In genomic region chr19:45953676-45954075, GRCh38 we compare ENCODE assay signal across 17 cellular contexts. TPM values are rescaled to one million over a fixed set of nuclear protein-coding genes. Genes with fewer than 3 reads are reported as not detected.
DNase-seq lines count a peak whose midpoint lies in the region; ATAC-seq and TF ChIP-seq lines count a peak whose summit lies in the region.
"Had no signal": no experiment of that assay in that cellular context is flagged by ENCODE, and none has a peak within 500 bp of the region (broad histone marks: within the 10 kb centered on the region; RNA-seq: fewer than 3 reads in every experiment).

No MANE protein-coding gene starts in this region.

- TF ChIP-seq POLR2A in heart left ventricle (IDR thresholded peaks at IDR 0.05), result no peak

- TF ChIP-seq CTCF in heart left ventricle (IDR thresholded peaks at IDR 0.05) (no peak), WERI-Rb-1 (IDR thresholded peaks at IDR 0.05; ENCODE audit: low read depth, low read length) (no peak), epithelial cell of esophagus (IDR thresholded peaks at IDR 0.05; ENCODE audit: insufficient read depth, low read depth, low read length, missing control alignments) (no peak)

- H3K9me3 ChIP-seq in heart left ventricle (no peaks in the 10 kb centered on the region), WERI-Rb-1 (ENCODE audit: severe bottlenecking) (peaks cover 4% of the 10 kb centered on the region), subcutaneous abdominal adipose tissue (ENCODE audit: control insufficient read depth in 5 of 5, low read length in 5 of 5) (no peaks in the 10 kb centered on the region)

- peaks cover 0 to 16% (median 0%) of the 10 kb centered on the region in 9 donors for H3K36me3 ChIP-seq in heart left ventricle
- H3K36me3 ChIP-seq in WERI-Rb-1, result peaks cover 25% of the 10 kb centered on the region
- peaks cover 0 to 10% (median 2%) of the 10 kb centered on the region in 5 donors for H3K36me3 ChIP-seq in subcutaneous abdominal adipose tissue (ENCODE audit: control insufficient read depth in 5 of 5, insufficient read depth in 5 of 5, low read length in 5 of 5)
- H3K36me3 ChIP-seq: stomach had no signal

- intact Hi-C loops in heart left ventricle (cut with DNase I) (no loop called here), cardiac septum (cut with DNase I) (no loop called here)

- H3K4me1 ChIP-seq in heart left ventricle (peaks cover 0 to 45% (median 25%) of the 10 kb centered on the region in 12 donors), subcutaneous abdominal adipose tissue (ENCODE audit: control insufficient read depth in 5 of 5, insufficient read depth in 5 of 5, low read length in 5 of 5) (peaks cover 0 to 53% (median 10%) of the 10 kb centered on the region in 5 donors)

- H3K4me3 ChIP-seq in heart left ventricle (no peak overlapping the region), WERI-Rb-1 (ENCODE audit: low read depth, low read length) (no peak overlapping the region), epithelial cell of esophagus (ENCODE audit: low read length) (no peak overlapping the region), subcutaneous abdominal adipose tissue (ENCODE audit: low read depth in 1 of 5, low read length in 5 of 5) (no peak overlapping the region)

- DNase-seq in heart left ventricle, result no peak
- DNase-seq in cardiac septum (ENCODE audit: low spot score), result no peak
- no peak for DNase-seq in WERI-Rb-1
- DNase-seq in epithelial cell of esophagus (ENCODE audit: low read depth), result peak; percentile 20
- DNase-seq in RKO (ENCODE audit: low spot score), result no peak
- DNase-seq: activated B cell treated with CpG ODN at 0.5 μM for 24 hours; activated gamma-delta T cell treated with Interleukin-2 at 50 U/mL for 16 hours; effector memory CD8-positive, alpha-beta T cell; stomach had no signal

- H3K9ac ChIP-seq in subcutaneous abdominal adipose tissue (ENCODE audit: low read length in 5 of 5), result no peak overlapping the region
- H3K9ac ChIP-seq: KMS-11 had no signal

- peaks cover 0 to 32% (median 8%) of the 10 kb centered on the region in 9 donors for H3K27me3 ChIP-seq in heart left ventricle
- no peaks in the 10 kb centered on the region for H3K27me3 ChIP-seq in WERI-Rb-1 (ENCODE audit: insufficient read depth, low read depth, severe bottlenecking)
- peaks cover 4 to 18% (median 9%) of the 10 kb centered on the region in 5 donors for H3K27me3 ChIP-seq in subcutaneous abdominal adipose tissue (ENCODE audit: control insufficient read depth in 5 of 5, insufficient read depth in 4 of 5, low read length in 5 of 5)

- ATAC-seq in heart left ventricle (no peak), HG03439 (IDR thresholded peaks at IDR 0.05; ENCODE audit: unreplicated experiment) (no peak), GM21825 (IDR thresholded peaks at IDR 0.05; ENCODE audit: unreplicated experiment) (no peak)
- ATAC-seq: CD8-positive, alpha-beta T cell; effector memory CD8-positive, alpha-beta T cell had no signal

- WGBS in heart left ventricle, 4 donors, result 85 to 94% (median 92%) methylated on average over 8 of the region's 8 CpGs

- H3K27ac ChIP-seq in heart left ventricle (peak overlapping the region in 8 of 12 donors; percentile 0 to 78 (median 27)), WERI-Rb-1 (peak overlapping the region; percentile 96), subcutaneous abdominal adipose tissue (ENCODE audit: low read depth, low read length) (peak overlapping the region; percentile 53)
- H3K27ac ChIP-seq: KMS-11, stomach had no signal

RNA-seq across cellular contexts. Expression of gene NOVA2, which starts 20.0 kb away (rescaled TPM):
- total RNA-seq in heart left ventricle (10 to 100 TPM in 1 of 9 donors, 1 to 10 TPM in 8; 2.2 to 10.0 (median 4.8) TPM), cardiac septum (5.9 TPM)
- 1 to 10 TPM; 2.6 to 5.2 TPM for polyA plus RNA-seq in heart left ventricle
- total RNA-seq: activated B cell treated with CpG ODN at 0.5 μM for 24 hours; CD8-positive, alpha-beta T cell; naive thymus-derived CD8-positive, alpha-beta T cell had no signal
- polyA plus RNA-seq: naive thymus-derived CD8-positive, alpha-beta T cell had no signal

RNA-seq across cellular contexts. Expression of gene NANOS2, which starts 39.1 kb away (rescaled TPM):
- total RNA-seq in heart left ventricle, result not detected
- polyA plus RNA-seq in heart left ventricle, result not detected
- not detected for total RNA-seq in cardiac septum
- total RNA-seq: activated B cell treated with CpG ODN at 0.5 μM for 24 hours; CD8-positive, alpha-beta T cell; lower leg skin; naive thymus-derived CD8-positive, alpha-beta T cell; stomach; T-cell had no signal
- polyA plus RNA-seq: naive thymus-derived CD8-positive, alpha-beta T cell; stomach had no signal

RNA-seq across cellular contexts. Expression of gene CCDC61, which starts 41.6 kb away (rescaled TPM):
- total RNA-seq in heart left ventricle, result 10 to 100 TPM in 2 of 9 donors, 1 to 10 TPM in 7; 4.1 to 13.7 (median 7.1) TPM
- 1 to 10 TPM; 6.4 to 6.8 TPM for polyA plus RNA-seq in heart left ventricle
- total RNA-seq in cardiac septum, result 10.4 TPM

RNA-seq across cellular contexts. Expression of gene MYPOP, which starts 51.3 kb away (rescaled TPM):
- total RNA-seq in heart left ventricle (10 to 100 TPM in 5 of 9 donors, 1 to 10 TPM in 4; 8.3 to 16.0 (median 10.6) TPM), cardiac septum (10.3 TPM)
- polyA plus RNA-seq in heart left ventricle, result 1 to 10 TPM; 7.9 to 8.7 TPM

Comparison
In these comparisons a context has a peak if more than half of its experiments do, and no peak if none do; other contexts are left out.
1. H3K27ac ChIP-seq: peak in every context shown above with its lines; median percentile 96 in WERI-Rb-1; 53 in subcutaneous abdominal adipose tissue; 27 in heart left ventricle.